In the genomic region with DNA sequence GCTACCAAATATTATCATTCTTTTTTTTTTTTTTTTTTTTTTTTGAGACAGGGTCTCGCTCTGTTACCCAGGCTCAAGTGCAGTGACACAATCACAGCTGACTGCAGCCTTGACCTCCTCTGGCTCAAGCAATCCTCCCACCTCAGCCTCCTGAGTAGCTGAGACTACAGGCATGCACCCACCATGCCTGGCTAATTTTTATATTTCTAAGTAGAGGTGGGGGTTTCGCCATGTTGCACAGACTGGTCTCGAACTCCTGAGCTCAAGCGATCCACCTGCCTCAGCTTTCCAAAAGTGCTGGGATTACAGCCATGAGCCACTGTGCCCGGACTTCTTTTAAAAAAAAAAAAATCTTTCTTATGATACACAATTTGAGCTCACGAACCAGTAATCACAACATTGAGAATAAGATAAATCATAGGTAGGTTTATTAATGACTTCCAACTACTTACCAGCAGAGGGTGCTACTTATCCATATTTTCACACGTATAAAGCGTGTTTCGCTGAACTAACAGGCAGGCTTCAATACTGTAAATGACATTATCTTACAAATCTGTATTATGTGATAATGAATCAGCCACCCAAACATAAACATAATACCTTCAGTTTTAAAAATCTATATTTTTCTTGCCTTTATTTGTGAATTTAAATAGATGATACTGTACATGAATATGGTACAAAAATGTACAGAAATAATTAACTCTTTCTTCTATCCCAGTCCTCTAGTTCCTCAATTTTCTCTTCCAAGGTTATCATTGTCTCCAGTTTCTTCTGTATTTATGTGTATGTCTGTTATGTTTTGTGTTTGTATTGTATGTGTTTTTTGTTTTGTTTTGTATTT, we compare ENCODE assay signal across 8 cellular contexts. TPM values are rescaled to one million over a fixed set of nuclear protein-coding genes. Genes with fewer than 3 reads are reported as not detected.
DNase-seq lines count a peak whose midpoint lies in the region; ATAC-seq and TF ChIP-seq lines count a peak whose summit lies in the region.
"Had no signal": no experiment of that assay in that cellular context is flagged by ENCODE, and none has a peak within 500 bp of the region (broad histone marks: within the 10 kb centered on the region; RNA-seq: fewer than 3 reads in every experiment).

No MANE protein-coding gene starts in this region.

- H3K79me2 ChIP-seq in H9 (ENCODE audit: insufficient read depth, low read length) = no peaks in the 10 kb centered on the region

- no peak overlapping the region for H2BK5ac ChIP-seq in H9 (ENCODE audit: insufficient read length, low read length)

- H3K27me3 ChIP-seq in H9 (ENCODE audit: insufficient read depth, low read length) = no peaks in the 10 kb centered on the region

- H3K23me2 ChIP-seq in H9 (ENCODE audit: insufficient read length, low read depth, low read length, poor library complexity, severe bottlenecking) = no peaks in the 10 kb centered on the region

- no peak overlapping the region for H3K27ac ChIP-seq in H9 (ENCODE audit: insufficient read length, low read depth, low read length)

- H4K8ac ChIP-seq in H9 (replicated peaks; ENCODE audit: insufficient read length, low read depth, low read length) = no peak overlapping the region

- H3K27me3 Mint-ChIP-seq in H9 (ENCODE audit: low read depth) = no peaks in the 10 kb centered on the region
- H3K27me3 Mint-ChIP-seq in nephron progenitor cell (ENCODE audit: low read depth, poor library complexity) = peaks cover 14% of the 10 kb centered on the region
- H3K27me3 Mint-ChIP-seq: stimulated activated naive CD8-positive, alpha-beta T cell treated with anti-CD3 and anti-CD28 coated beads, Interleukin-15, Interleukin-2, amounts not matched to agents 100 ng/mL and 50 ng/mL, for 24 hours had no signal

- peak; percentile 87 for TF ChIP-seq CTCF in H9 (conservative IDR thresholded peaks at IDR 0.05)
- TF ChIP-seq CTCF in nephron progenitor cell (IDR thresholded peaks at IDR 0.05) = peak; percentile 64

- H3K4me3 Mint-ChIP-seq in H9 (no peak overlapping the region), nephron progenitor cell (no peak overlapping the region)
- H3K4me3 Mint-ChIP-seq: stimulated activated naive CD8-positive, alpha-beta T cell treated with anti-CD3 and anti-CD28 coated beads, Interleukin-15, Interleukin-2, amounts not matched to agents 100 ng/mL and 50 ng/mL, for 24 hours had no signal

- no peaks in the 10 kb centered on the region for H3K4me1 ChIP-seq in H9 (ENCODE audit: insufficient read depth, low read length)

- H3K4me2 ChIP-seq in H9 (ENCODE audit: insufficient read depth, insufficient read length, low read length) = no peak overlapping the region

- H2BK12ac ChIP-seq in H9 (ENCODE audit: insufficient read length, low read depth, low read length) = no peak overlapping the region

- H2AK5ac ChIP-seq in H9 (ENCODE audit: insufficient read length, low read length) = no peak overlapping the region

- no peak overlapping the region for H2BK120ac ChIP-seq in H9 (ENCODE audit: low read depth, low read length, poor library complexity, severe bottlenecking)

- H3T11ph ChIP-seq in H9 (ENCODE audit: low read length) = no peak overlapping the region

- DNase-seq in GF-D8 (lab: John Stamatoyannopoulos, UW) = peak; percentile 0
- DNase-seq in H9 = no peak
- DNase-seq in NCI-H1417 (lab: John Stamatoyannopoulos, UW) = peak; percentile 32 to 86 (median 75)
- DNase-seq in SKM-1 (lab: John Stamatoyannopoulos, UW; ENCODE audit: unreplicated experiment) = peak; percentile 8
- DNase-seq in fibroblast of gingiva (ENCODE audit: low read depth) = peak; percentile 47
- no peak for DNase-seq in nephron progenitor cell

- no peak overlapping the region for H2AFZ ChIP-seq in H9 (ENCODE audit: low read length)

- no peak overlapping the region for H4K5ac ChIP-seq in H9 (ENCODE audit: insufficient read length, low read depth, low read length)

- H3K9me3 ChIP-seq in H9 (ENCODE audit: control insufficient read depth, low read depth, low read length) = no peaks in the 10 kb centered on the region

- no peaks in the 10 kb centered on the region for H4K20me1 ChIP-seq in H9 (ENCODE audit: control insufficient read depth, insufficient read depth, insufficient read length)

- H3K9me3 Mint-ChIP-seq in H9 (no peaks in the 10 kb centered on the region), nephron progenitor cell (no peaks in the 10 kb centered on the region)
- H3K9me3 Mint-ChIP-seq: stimulated activated naive CD8-positive, alpha-beta T cell treated with anti-CD3 and anti-CD28 coated beads, Interleukin-15, Interleukin-2, amounts not matched to agents 100 ng/mL and 50 ng/mL, for 24 hours had no signal

- H3K23ac ChIP-seq in H9 (ENCODE audit: insufficient read length, low read depth, low read length) = no peak overlapping the region

- H3K4me1 Mint-ChIP-seq in H9 (peaks cover 0 to 6% of the 10 kb centered on the region in 2 experiments; a peak in 1 of 4 replicates), nephron progenitor cell (no peaks in the 10 kb centered on the region)

- ATAC-seq in GM21737 (IDR thresholded peaks at IDR 0.05; ENCODE audit: unreplicated experiment) = no peak

- H3K27ac Mint-ChIP-seq in H9 (no peak overlapping the region), nephron progenitor cell (no peak overlapping the region)
- H3K27ac Mint-ChIP-seq: stimulated activated naive CD8-positive, alpha-beta T cell treated with anti-CD3 and anti-CD28 coated beads, Interleukin-15, Interleukin-2, amounts not matched to agents 100 ng/mL and 50 ng/mL, for 24 hours had no signal

- WGBS in H9 (ENCODE audit: extremely low coverage, insufficient read length, low lambda C conversion rate) = no CpG with 5 or more reads among the region's 9 CpGs

- no peak overlapping the region for H3K14ac ChIP-seq in H9 (ENCODE audit: insufficient read depth, low read length)

- H3K36me3 Mint-ChIP-seq in H9 (ENCODE audit: insufficient read depth in 1 of 3, low read depth in 3 of 3) = no peaks in the 10 kb centered on the region
- H3K36me3 Mint-ChIP-seq in nephron progenitor cell (ENCODE audit: low read depth) = no peaks in the 10 kb centered on the region

- no peak overlapping the region for H3K56ac ChIP-seq in H9 (ENCODE audit: insufficient read length, low read depth, low read length)

- H2BK20ac ChIP-seq in H9 (ENCODE audit: low read depth, low read length, poor library complexity, severe bottlenecking) = no peak overlapping the region

- no peak overlapping the region for H4K91ac ChIP-seq in H9 (ENCODE audit: insufficient read length, low read depth, low read length)

- H3K9ac ChIP-seq in H9 (ENCODE audit: extremely low read depth, insufficient read length, low read length) = no peak overlapping the region

- H3K18ac ChIP-seq in H9 (ENCODE audit: insufficient read length, low read depth, low read length) = no peak overlapping the region

- no peak overlapping the region for H2BK15ac ChIP-seq in H9 (ENCODE audit: low read depth, low read length)

- H3K79me1 ChIP-seq in H9 (ENCODE audit: insufficient read depth, low read depth, low read length, poor library complexity, severe bottlenecking) = no peaks in the 10 kb centered on the region

- H3K4ac ChIP-seq in H9 (ENCODE audit: low read depth, low read length) = no peak overlapping the region

RNA-seq across cellular contexts. Expression of gene BCAT1, which starts 42.5 kb away (rescaled TPM):
- total RNA-seq in H9 (2021) = 224 and 244 TPM in 2 replicates

Comparison
In these comparisons a context has a peak if more than half of its experiments do, and no peak if none do; other contexts are left out.
1. DNase-seq: peak in GF-D8 (single experiment), NCI-H1417 (3 of 3), SKM-1 (single experiment) and fibroblast of gingiva (single experiment); none in H9 (single experiment) and nephron progenitor cell (single experiment).